In genomic region chr12:46362895-46363581, GRCh38 we compare ENCODE assay signal across 14 cellular contexts. TPM values are rescaled to one million over a fixed set of nuclear protein-coding genes. Genes with fewer than 3 reads are reported as not detected.
DNase-seq lines count a peak whose midpoint lies in the region; ATAC-seq and TF ChIP-seq lines count a peak whose summit lies in the region.
"Had no signal": no experiment of that assay in that cellular context is flagged by ENCODE, and none has a peak within 500 bp of the region (broad histone marks: within the 10 kb centered on the region; RNA-seq: fewer than 3 reads in every experiment).

No MANE protein-coding gene starts in this region.

- H3K4me3 ChIP-seq in GM23248 (peak overlapping the region; percentile 99), Panc1 (ENCODE audit: low read depth in 2 of 2, low read length in 2 of 2) (no peak overlapping the region), skeletal muscle satellite cell (ENCODE audit: low read length) (no peak overlapping the region)
- H3K4me3 ChIP-seq: thyroid gland had no signal

- H3K36me3 ChIP-seq in GM23248 (ENCODE audit: low read depth): peaks cover 97% of the 10 kb centered on the region
- peaks cover 89% of the 10 kb centered on the region for H3K36me3 ChIP-seq in Panc1 (ENCODE audit: control insufficient read depth, insufficient read depth, low read length)
- peaks cover 96% of the 10 kb centered on the region for H3K36me3 ChIP-seq in skeletal muscle satellite cell (ENCODE audit: insufficient read depth, low read length)

- no peaks in the 10 kb centered on the region for H3K9me3 ChIP-seq in GM23248 (ENCODE audit: low read depth)
- H3K9me3 ChIP-seq in Panc1 (ENCODE audit: control insufficient read depth, insufficient read depth, low read depth, low read length): no peaks in the 10 kb centered on the region
- H3K9me3 ChIP-seq in skeletal muscle satellite cell (replicated peaks; ENCODE audit: low read length): no peaks in the 10 kb centered on the region
- H3K9me3 ChIP-seq: esophagus squamous epithelium, thyroid gland had no signal

- POLR2A ChIA-PET in Panc1 (lab: Charles Lee): no interaction called here

- no peak for ATAC-seq in Panc1
- no peak for ATAC-seq in GM18502 (IDR thresholded peaks at IDR 0.05; ENCODE audit: poor library complexity, unreplicated experiment)

- peaks cover 87% of the 10 kb centered on the region for H3K79me2 ChIP-seq in GM23248 (ENCODE audit: insufficient read depth)

- H4K20me1 ChIP-seq in GM23248 (ENCODE audit: insufficient read depth): peaks cover 84% of the 10 kb centered on the region

- CTCF ChIA-PET in Panc1 (lab: Charles Lee): no interaction called here

- H3K27me3 ChIP-seq in GM23248 (replicated peaks; ENCODE audit: insufficient read depth): no peaks in the 10 kb centered on the region
- no peaks in the 10 kb centered on the region for H3K27me3 ChIP-seq in Panc1 (ENCODE audit: control insufficient read depth, insufficient read depth, low read length)
- no peaks in the 10 kb centered on the region for H3K27me3 ChIP-seq in skeletal muscle satellite cell (ENCODE audit: control insufficient read depth, insufficient read depth, low read length)
- H3K27me3 ChIP-seq: esophagus squamous epithelium, thyroid gland had no signal

- TF ChIP-seq CTCF in Panc1 (IDR thresholded peaks at IDR 0.05): no peak

- H2AFZ ChIP-seq in GM23248: no peak overlapping the region

- intact Hi-C loops in Panc1 (cut with micrococcal nuclease; ENCODE audit: unreplicated experiment): loop anchor here (10.0 kb wide), 1 partner anchor 98 kb away; the partner anchor contains the start of gene SLC38A1

- H3K4me1 ChIP-seq in GM23248 (ENCODE audit: insufficient read depth) (peaks cover 59% of the 10 kb centered on the region), Panc1 (ENCODE audit: control insufficient read depth, insufficient read depth, low read length) (peaks cover 96% of the 10 kb centered on the region), skeletal muscle satellite cell (ENCODE audit: control insufficient read depth, insufficient read depth, low read length) (peaks cover 52% of the 10 kb centered on the region)

- no peaks in the 10 kb centered on the region for H3K9me2 ChIP-seq in GM23248 (ENCODE audit: insufficient read depth)

- H3K27ac ChIP-seq in GM23248 (peak overlapping the region; percentile 96), Panc1 (ENCODE audit: low read length) (peak overlapping the region; percentile 59)
- H3K27ac ChIP-seq: RWPE1, WERI-Rb-1 had no signal

- DNase-seq in GM23248 (peak; percentile 78), Panc1 (ENCODE audit: low read depth, low spot score) (no peak), dermis blood vessel endothelial cell (peak; percentile 18), glomerular visceral epithelial cell (ENCODE audit: extremely low spot score) (no peak), A172 (ENCODE audit: low spot score) (no peak)
- DNase-seq: anterior cingulate cortex; esophagus squamous epithelium; occipital lobe; stimulated activated CD4-positive, alpha-beta T cell treated with anti-CD3 and anti-CD28 coated beads, Interleukin-4, amount 100 ng/mL, for 4 hours; thyroid gland; WERI-Rb-1 had no signal

- 15 to 20% methylated on average over 2 of the region's 2 CpGs for WGBS in GM23248 (ENCODE audit: low coverage in 1 of 2, low lambda C conversion rate in 2 of 2, missing lambda C conversion rate in 2 of 2), 2 experiments

- peak overlapping the region; percentile 98 for H3K4me2 ChIP-seq in GM23248 (ENCODE audit: unreplicated experiment)
- H3K4me2 ChIP-seq in skeletal muscle satellite cell (ENCODE audit: low read length): peak overlapping the region; percentile 83

- H3K9ac ChIP-seq in GM23248: peak overlapping the region; percentile 98
- no peak overlapping the region for H3K9ac ChIP-seq in skeletal muscle satellite cell (ENCODE audit: low read depth, low read length)

- BruUV-seq in Panc1 (replicated peaks; lab: Mats Ljungman, UMichigan): no TSS peak

- in situ Hi-C loops in GM23248 (cut with MboI): loop anchor here (25.0 kb wide), 1 partner anchor 574 kb away; no protein-coding TSS in a partner anchor
- in situ Hi-C loops in Panc1 (cut with HindIII; ENCODE audit: low pct_unique_long_range_greater_than_20kb, low sequenced_read_pairs): no loop called here

- peaks cover 100% of the 10 kb centered on the region for H3F3A ChIP-seq in GM23248 (ENCODE audit: insufficient read depth)

RNA-seq across cellular contexts. Expression of gene SLC38A2, which starts 9.5 kb away (rescaled TPM):
- 1,383 and 1,539 TPM in 2 replicates for total RNA-seq in GM23248 (2014; rRNA removed; shearing (Covaris generic))
- 649 and 683 TPM in 2 replicates for polyA plus RNA-seq in GM23248 (2016; fragmentation: Nextera tagmentation; extraction: Ambion mirVana)
- total RNA-seq in Panc1 (2021; ENCODE audit: unreplicated experiment) (341 TPM), dermis blood vessel endothelial cell (618 and 745 TPM in 2 replicates)
- polyA plus RNA-seq in Panc1 (2012; ENCODE audit: insufficient read length): 122 TPM
- total RNA-seq in skeletal muscle satellite cell (2012; rRNA removed): 329 and 451 TPM in 2 replicates
- total RNA-seq in A172 (2014; rRNA removed; shearing (Covaris generic)): 140 and 141 TPM in 2 replicates

Comparison
In these comparisons a context has a peak if more than half of its experiments do, and no peak if none do; other contexts are left out.
1. DNase-seq: peak in GM23248 (single experiment) and dermis blood vessel endothelial cell (single experiment); none in Panc1 (single experiment), glomerular visceral epithelial cell (single experiment) and A172 (single experiment).